10 cellular contexts compared by ENCODE assay signal in genomic region chr9:86350006-86350755, GRCh38. TPM values are rescaled to one million over a fixed set of nuclear protein-coding genes. Genes with fewer than 3 reads are reported as not detected.
A peak's percentile ranks its signal among the peaks of the same experiment; 100 is the strongest.
DNase-seq lines count a peak whose midpoint lies in the region; ATAC-seq and TF ChIP-seq lines count a peak whose summit lies in the region.
"Had no signal": no experiment of that assay in that cellular context is flagged by ENCODE, and none has a peak within 500 bp of the region (broad histone marks: within the 10 kb centered on the region; RNA-seq: fewer than 3 reads in every experiment).

No MANE protein-coding gene starts in this region.

- no peak for TF ChIP-seq CTCF in CD8-positive, alpha-beta T cell (IDR thresholded peaks at IDR 0.05)
- TF ChIP-seq CTCF in NB4 (IDR thresholded peaks at IDR 0.05; ENCODE audit: low read depth, low read length): no peak
- no peak for TF ChIP-seq CTCF in fibroblast of mammary gland (conservative IDR thresholded peaks at IDR 0.05; ENCODE audit: control insufficient read depth, insufficient read depth, low read depth, low read length)

- peaks cover 53% of the 10 kb centered on the region for H3K36me3 Mint-ChIP-seq in CD8-positive, alpha-beta T cell

- H3K4me1 Mint-ChIP-seq in CD8-positive, alpha-beta T cell (ENCODE audit: low read depth): peaks cover 70% of the 10 kb centered on the region

- no peaks in the 10 kb centered on the region for H3K9me3 Mint-ChIP-seq in CD8-positive, alpha-beta T cell

- CTCF ChIA-PET in CD8-positive, alpha-beta T cell (lab: Charles Lee): no interaction called here
- CTCF ChIA-PET in HEK293T (lab: Yijun Ruan, JAX): no interaction called here

- H3K27me3 ChIP-seq in CD8-positive, alpha-beta T cell (ENCODE audit: insufficient read depth, low read length): no peaks in the 10 kb centered on the region
- H3K27me3 ChIP-seq: brain microvascular endothelial cell had no signal

- POLR2A ChIA-PET in CD8-positive, alpha-beta T cell (lab: Charles Lee): interaction anchor here (0.7 to 1.0 kb wide), 2 partner anchors 20 to 68 kb away, joined by 3 to 4 read pairs; partner anchors contain the start of gene ISCA1
- POLR2A ChIA-PET in HEK293T (lab: Yijun Ruan, JAX): no interaction called here

- H3K27ac Mint-ChIP-seq in CD8-positive, alpha-beta T cell: no peak overlapping the region

- H3K9me3 ChIP-seq in CD8-positive, alpha-beta T cell (ENCODE audit: low read length): no peaks in the 10 kb centered on the region

- peaks cover 7% of the 10 kb centered on the region for H3K36me3 ChIP-seq in CD8-positive, alpha-beta T cell (ENCODE audit: insufficient read depth, low read length)

- H3K27me3 Mint-ChIP-seq in CD8-positive, alpha-beta T cell (ENCODE audit: low read depth): no peaks in the 10 kb centered on the region

- H3K4me3 ChIP-seq in CD8-positive, alpha-beta T cell (ENCODE audit: low read depth, low read length): no peak overlapping the region
- H3K4me3 ChIP-seq in NB4 (ENCODE audit: low read depth, low read length) (peak overlapping the region; percentile 54), fibroblast of mammary gland (ENCODE audit: control insufficient read depth, low read depth, low read length) (peak overlapping the region; percentile 18)

- intact Hi-C loops in CD8-positive, alpha-beta T cell (cut with DNase I, micrococcal nuclease): loop anchor here (5.0 kb wide), 1 partner anchor 548 kb away; no protein-coding TSS in a partner anchor

- peaks cover 39% of the 10 kb centered on the region for H3K4me1 ChIP-seq in CD8-positive, alpha-beta T cell (ENCODE audit: insufficient read depth, low read length)

- TF ChIP-seq POLR2A in NB4 (IDR thresholded peaks at IDR 0.05; ENCODE audit: extremely low read depth, insufficient read length): no peak

- no peak for DNase-seq in CD8-positive, alpha-beta T cell
- DNase-seq in NB4 (ENCODE audit: low read depth) (peak; percentile 64), fibroblast of mammary gland (ENCODE audit: low read depth) (no peak), HEK293T (ENCODE audit: extremely low spot score) (no peak), retina (no peak)
- DNase-seq in stimulated activated CD4-positive, alpha-beta T cell treated with anti-CD3 and anti-CD28 coated beads, Interleukin-4, amount 100 ng/mL, for 24 hours: no peak
- DNase-seq: brain microvascular endothelial cell, NCI-H446 had no signal

- no peak overlapping the region for H3K27ac ChIP-seq in CD8-positive, alpha-beta T cell (ENCODE audit: low read depth, low read length)
- H3K27ac ChIP-seq: brain microvascular endothelial cell had no signal

- peak overlapping the region; percentile 51 for H3K4me3 Mint-ChIP-seq in CD8-positive, alpha-beta T cell

- ATAC-seq in CD8-positive, alpha-beta T cell: no peak
- peak; percentile 36 for ATAC-seq in GM21447 (IDR thresholded peaks at IDR 0.05; ENCODE audit: unreplicated experiment)
- no peak for ATAC-seq in GM19324 (IDR thresholded peaks at IDR 0.05; ENCODE audit: low FRiP score, unreplicated experiment)

TF ChIP-seq in HEK293T, 16 proteins besides CTCF, POLR2A, EP300 and RAD21:
- TF ChIP-seq SP1 (IDR thresholded peaks at IDR 0.05) (no peak), PKNOX1 (IDR thresholded peaks at IDR 0.05) (no peak), NFRKB (IDR thresholded peaks at IDR 0.05) (no peak), CTBP1 (IDR thresholded peaks at IDR 0.05; ENCODE audit: borderline replicate concordance) (no peak), BHLHE40 (IDR thresholded peaks at IDR 0.05; ENCODE audit: borderline replicate concordance) (no peak), FOXM1 (IDR thresholded peaks at IDR 0.05; ENCODE audit: borderline replicate concordance) (no peak), TARDBP (IDR thresholded peaks at IDR 0.05) (no peak), ZNF384 (IDR thresholded peaks at IDR 0.05) (no peak), ARNT (IDR thresholded peaks at IDR 0.05) (no peak), HDGF (IDR thresholded peaks at IDR 0.05; ENCODE audit: borderline replicate concordance) (no peak), LEF1 (IDR thresholded peaks at IDR 0.05; ENCODE audit: borderline replicate concordance) (no peak), FOXA1 (IDR thresholded peaks at IDR 0.05) (no peak), ELF4 (IDR thresholded peaks at IDR 0.05) (no peak), SUZ12 (IDR thresholded peaks at IDR 0.05) (no peak), L3MBTL2 (conservative IDR thresholded peaks at IDR 0.05) (no peak)

RNA-seq across cellular contexts. Expression of gene TUT7, which starts 4.0 kb away (rescaled TPM):
- 10 to 100 TPM; 48.9 to 55.7 TPM for total RNA-seq in CD8-positive, alpha-beta T cell
